Comparison of ENCODE assay signal across 9 cellular contexts in the genomic region with DNA sequence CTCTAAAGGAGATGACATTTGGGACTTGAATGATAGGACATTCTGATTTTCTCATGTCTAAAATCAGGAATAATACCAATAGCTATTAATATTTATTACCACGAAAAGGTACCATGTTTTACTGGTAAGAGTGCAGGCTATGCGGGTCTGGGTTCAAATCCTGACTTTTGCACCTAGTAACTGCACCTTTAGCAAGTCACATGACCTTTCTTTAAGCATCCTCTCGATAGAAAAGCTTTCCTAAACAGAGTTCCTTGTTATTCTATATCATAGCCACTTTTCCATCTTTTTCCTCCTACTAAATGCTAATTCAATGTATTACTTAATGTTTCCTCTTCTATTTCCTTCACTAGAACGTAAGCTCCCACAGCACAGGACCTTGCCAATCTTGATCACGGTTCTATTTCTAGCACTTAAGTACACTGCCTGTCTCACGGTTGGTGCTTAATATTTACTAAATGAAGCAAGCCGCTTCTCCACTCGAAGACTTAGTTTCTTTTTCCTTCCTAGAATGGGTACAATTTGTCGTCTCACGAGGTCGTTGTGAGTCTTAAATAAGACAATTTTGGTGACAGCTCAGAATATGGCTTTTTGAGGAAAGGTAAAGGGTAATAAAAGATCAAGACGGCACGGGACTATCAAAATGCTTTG. TPM values are rescaled to one million over a fixed set of nuclear protein-coding genes. Genes with fewer than 3 reads are reported as not detected.
DNase-seq lines count a peak whose midpoint lies in the region; ATAC-seq lines count a peak whose summit lies in the region.
"Had no signal": no experiment of that assay in that cellular context is flagged by ENCODE, and none has a peak within 500 bp of the region (broad histone marks: within the 10 kb centered on the region; RNA-seq: fewer than 3 reads in every experiment).

No MANE protein-coding gene starts in this region.

- ATAC-seq in CD4-positive, CD25-positive, alpha-beta regulatory T cell (ENCODE audit: low read depth in 2 of 2): no peak
- no peak for ATAC-seq in HG03095 (IDR thresholded peaks at IDR 0.05; ENCODE audit: unreplicated experiment)

- no peaks in the 10 kb centered on the region for H3K27me3 Mint-ChIP-seq in CD4-positive, CD25-positive, alpha-beta regulatory T cell

- peaks cover 28% of the 10 kb centered on the region for H3K36me3 ChIP-seq in CD4-positive, CD25-positive, alpha-beta regulatory T cell (ENCODE audit: control insufficient read depth, insufficient read depth, low read length)

- H3K4me3 Mint-ChIP-seq in CD4-positive, CD25-positive, alpha-beta regulatory T cell: peak overlapping the region; percentile 97 to 99 (median 98)

- H3K9me3 Mint-ChIP-seq in CD4-positive, CD25-positive, alpha-beta regulatory T cell: no peaks in the 10 kb centered on the region

- peaks cover 20 to 75% (median 50%) of the 10 kb centered on the region in 4 donors for H3K4me1 Mint-ChIP-seq in CD4-positive, CD25-positive, alpha-beta regulatory T cell

- H3K27ac ChIP-seq in CD4-positive, CD25-positive, alpha-beta regulatory T cell (ENCODE audit: insufficient read depth, low read length, poor library complexity, severe bottlenecking): peak overlapping the region; percentile 97

- H3K36me3 Mint-ChIP-seq in CD4-positive, CD25-positive, alpha-beta regulatory T cell: peaks cover 18% of the 10 kb centered on the region

- H3K4me1 ChIP-seq in CD4-positive, CD25-positive, alpha-beta regulatory T cell (ENCODE audit: control insufficient read depth, insufficient read depth, low read length, poor library complexity, severe bottlenecking): peaks cover 39% of the 10 kb centered on the region
- H3K4me1 ChIP-seq in mononuclear cell (ENCODE audit: insufficient read depth, low read length): peaks cover 30% of the 10 kb centered on the region

- peak in 1 of 3 donors; percentile 51 for DNase-seq in CD4-positive, CD25-positive, alpha-beta regulatory T cell
- DNase-seq in M059J (ENCODE audit: low read depth): peak; percentile 7
- peak; percentile 12 for DNase-seq in cerebellar cortex (ENCODE audit: low spot score)
- no peak for DNase-seq in activated gamma-delta T cell (lab: John Stamatoyannopoulos, UW)
- no peak for DNase-seq in NCI-H1092 (lab: John Stamatoyannopoulos, UW)
- no peak for DNase-seq in NCI-H2227 treated with DMSO at 0.1 percent for 48 hours (lab: John Stamatoyannopoulos, UW)

- no peaks in the 10 kb centered on the region for H3K9me3 ChIP-seq in CD4-positive, CD25-positive, alpha-beta regulatory T cell (ENCODE audit: control insufficient read depth in 2 of 2, low read length in 2 of 2)
- H3K9me3 ChIP-seq in mononuclear cell (ENCODE audit: low read depth, low read length): no peaks in the 10 kb centered on the region

- peak overlapping the region; percentile 98 for H3K4me3 ChIP-seq in CD4-positive, CD25-positive, alpha-beta regulatory T cell (ENCODE audit: low read depth, low read length)
- peak overlapping the region; percentile 81 for H3K4me3 ChIP-seq in mononuclear cell (ENCODE audit: low read length)

- H3K27me3 ChIP-seq in CD4-positive, CD25-positive, alpha-beta regulatory T cell (ENCODE audit: control insufficient read depth, insufficient read depth, low read length): no peaks in the 10 kb centered on the region
- H3K27me3 ChIP-seq in mononuclear cell (ENCODE audit: insufficient read depth, low read length): no peaks in the 10 kb centered on the region

- peak overlapping the region; percentile 98 to 100 (median 99) for H3K27ac Mint-ChIP-seq in CD4-positive, CD25-positive, alpha-beta regulatory T cell

RNA-seq across cellular contexts. Expression of gene RBM18, which starts 0.8 kb away (rescaled TPM):
- 33.4 TPM for total RNA-seq in CD4-positive, CD25-positive, alpha-beta regulatory T cell
- polyA plus RNA-seq in CD4-positive, CD25-positive, alpha-beta regulatory T cell: 10 to 100 TPM; 26.1 to 34.8 (median 27.9) TPM
- 12.6 and 18.1 TPM in 2 replicates for total RNA-seq in M059J (2014; rRNA removed; shearing (Covaris generic))
- 23.2 TPM for total RNA-seq in mononuclear cell

RNA-seq across cellular contexts. Expression of gene MRRF, which starts 0.9 kb away (rescaled TPM):
- 23.0 TPM for total RNA-seq in CD4-positive, CD25-positive, alpha-beta regulatory T cell
- polyA plus RNA-seq in CD4-positive, CD25-positive, alpha-beta regulatory T cell: 10 to 100 TPM; 13.9 to 24.9 (median 17.6) TPM
- total RNA-seq in M059J (2014; rRNA removed; shearing (Covaris generic)): 27.3 and 37.9 TPM in 2 replicates
- 29.5 TPM for total RNA-seq in mononuclear cell

RNA-seq across cellular contexts. Expression of gene LHX6, which starts 35.1 kb away (rescaled TPM):
- total RNA-seq in CD4-positive, CD25-positive, alpha-beta regulatory T cell: not detected
- not detected for polyA plus RNA-seq in CD4-positive, CD25-positive, alpha-beta regulatory T cell
- total RNA-seq in M059J (2014; rRNA removed; shearing (Covaris generic)): 0.05 and 0.37 TPM in 2 replicates
- total RNA-seq in mononuclear cell: under 0.01 TPM
- total RNA-seq: LHCN-M2 had no signal

Comparison
In these comparisons a context has a peak if more than half of its experiments do, and no peak if none do; other contexts are left out.
1. DNase-seq: peak in M059J (single experiment) and cerebellar cortex (single experiment); none in activated gamma-delta T cell (single experiment), NCI-H1092 (single experiment) and NCI-H2227 treated with DMSO at 0.1 percent for 48 hours (single experiment).